In genomic region chr1:38962560-38962959, GRCh38 we compare ENCODE assay signal across 19 cellular contexts. TPM values are rescaled to one million over a fixed set of nuclear protein-coding genes. Genes with fewer than 3 reads are reported as not detected.
A peak's percentile ranks its signal among the peaks of the same experiment; 100 is the strongest.
DNase-seq lines count a peak whose midpoint lies in the region; ATAC-seq and TF ChIP-seq lines count a peak whose summit lies in the region.
"Had no signal": no experiment of that assay in that cellular context is flagged by ENCODE, and none has a peak within 500 bp of the region (broad histone marks: within the 10 kb centered on the region; RNA-seq: fewer than 3 reads in every experiment).

No MANE protein-coding gene starts in this region.

- WGBS in thyroid gland, 2 donors, result 79 to 80% methylated on average over 7 of the region's 7 CpGs

- no peak for ATAC-seq in stimulated activated naive CD8-positive, alpha-beta T cell treated with anti-CD3 and anti-CD28 coated beads, Interleukin-15, amount 100 ng/mL, for 72 hours
- ATAC-seq in GM21447 (IDR thresholded peaks at IDR 0.05; ENCODE audit: unreplicated experiment), result no peak
- ATAC-seq: activated naive CD8-positive, alpha-beta T cell treated with anti-CD3 and anti-CD28 coated beads, Interleukin-2, amount 50 U/mL, for 24 hours; sciatic nerve had no signal

- H3K9me3 Mint-ChIP-seq in stimulated activated naive CD8-positive, alpha-beta T cell treated with anti-CD3 and anti-CD28 coated beads, Interleukin-15, Interleukin-2, amounts not matched to agents 100 ng/mL and 50 ng/mL, for 24 hours, result no peaks in the 10 kb centered on the region
- H3K9me3 Mint-ChIP-seq in stimulated activated naive CD8-positive, alpha-beta T cell treated with anti-CD3 and anti-CD28 coated beads, Interleukin-15, amount 100 ng/mL, for 72 hours, result no peaks in the 10 kb centered on the region
- no peaks in the 10 kb centered on the region for H3K9me3 Mint-ChIP-seq in activated naive CD8-positive, alpha-beta T cell treated with anti-CD3 and anti-CD28 coated beads for 36 hours
- H3K9me3 Mint-ChIP-seq: activated CD4-positive, alpha-beta T cell treated with anti-CD3 and anti-CD28 coated beads, Interleukin-2, amount 10 ng/mL, durations not matched to agents 7 days and 5 days; activated naive CD8-positive, alpha-beta T cell treated with anti-CD3 and anti-CD28 coated beads, Interleukin-2, amount 50 U/mL, for 24 hours had no signal

- H3K4me3 ChIP-seq in thyroid gland (replicated peaks in 1 of 3), result no peak overlapping the region
- H3K4me3 ChIP-seq: esophagus squamous epithelium, uterus had no signal

- no peak for TF ChIP-seq POLR2A in thyroid gland (IDR thresholded peaks at IDR 0.05)

- no peaks in the 10 kb centered on the region for H3K4me1 ChIP-seq in thyroid gland
- H3K4me1 ChIP-seq: uterus had no signal

- H3K9me3 ChIP-seq in thyroid gland, result no peaks in the 10 kb centered on the region
- H3K9me3 ChIP-seq: esophagus squamous epithelium, uterus had no signal

- no peaks in the 10 kb centered on the region for H3K27me3 Mint-ChIP-seq in stimulated activated naive CD8-positive, alpha-beta T cell treated with anti-CD3 and anti-CD28 coated beads, Interleukin-15, Interleukin-2, amounts not matched to agents 100 ng/mL and 50 ng/mL, for 24 hours
- no peaks in the 10 kb centered on the region for H3K27me3 Mint-ChIP-seq in stimulated activated naive CD8-positive, alpha-beta T cell treated with anti-CD3 and anti-CD28 coated beads, Interleukin-15, amount 100 ng/mL, for 72 hours
- H3K27me3 Mint-ChIP-seq in activated naive CD8-positive, alpha-beta T cell treated with anti-CD3 and anti-CD28 coated beads for 36 hours, result no peaks in the 10 kb centered on the region
- H3K27me3 Mint-ChIP-seq: activated naive CD8-positive, alpha-beta T cell treated with anti-CD3 and anti-CD28 coated beads, Interleukin-2, amount 50 U/mL, for 24 hours had no signal

- H3K4me1 Mint-ChIP-seq in stimulated activated naive CD8-positive, alpha-beta T cell treated with anti-CD3 and anti-CD28 coated beads, Interleukin-15, Interleukin-2, amounts not matched to agents 100 ng/mL and 50 ng/mL, for 24 hours (ENCODE audit: low read depth), result no peaks in the 10 kb centered on the region
- H3K4me1 Mint-ChIP-seq in stimulated activated naive CD8-positive, alpha-beta T cell treated with anti-CD3 and anti-CD28 coated beads, Interleukin-15, amount 100 ng/mL, for 72 hours, result no peaks in the 10 kb centered on the region
- H3K4me1 Mint-ChIP-seq in activated naive CD8-positive, alpha-beta T cell treated with anti-CD3 and anti-CD28 coated beads for 36 hours, result peaks cover 6% of the 10 kb centered on the region

- no peak overlapping the region for H3K4me3 Mint-ChIP-seq in stimulated activated naive CD8-positive, alpha-beta T cell treated with anti-CD3 and anti-CD28 coated beads, Interleukin-15, Interleukin-2, amounts not matched to agents 100 ng/mL and 50 ng/mL, for 24 hours
- H3K4me3 Mint-ChIP-seq in stimulated activated naive CD8-positive, alpha-beta T cell treated with anti-CD3 and anti-CD28 coated beads, Interleukin-15, amount 100 ng/mL, for 72 hours, result no peak overlapping the region
- no peak overlapping the region for H3K4me3 Mint-ChIP-seq in activated naive CD8-positive, alpha-beta T cell treated with anti-CD3 and anti-CD28 coated beads for 36 hours
- H3K4me3 Mint-ChIP-seq: activated CD4-positive, alpha-beta T cell treated with anti-CD3 and anti-CD28 coated beads, Interleukin-2, amount 10 ng/mL, durations not matched to agents 7 days and 5 days; activated naive CD8-positive, alpha-beta T cell treated with anti-CD3 and anti-CD28 coated beads, Interleukin-2, amount 50 U/mL, for 24 hours had no signal

- intact Hi-C loops in thyroid gland (cut with DNase I), result no loop called here

- peak overlapping the region; percentile 12 for H3K27ac Mint-ChIP-seq in stimulated activated naive CD8-positive, alpha-beta T cell treated with anti-CD3 and anti-CD28 coated beads, Interleukin-15, Interleukin-2, amounts not matched to agents 100 ng/mL and 50 ng/mL, for 24 hours
- no peak overlapping the region for H3K27ac Mint-ChIP-seq in stimulated activated naive CD8-positive, alpha-beta T cell treated with anti-CD3 and anti-CD28 coated beads, Interleukin-15, amount 100 ng/mL, for 72 hours
- no peak overlapping the region for H3K27ac Mint-ChIP-seq in activated naive CD8-positive, alpha-beta T cell treated with anti-CD3 and anti-CD28 coated beads for 36 hours
- H3K27ac Mint-ChIP-seq: activated CD4-positive, alpha-beta T cell treated with anti-CD3 and anti-CD28 coated beads, Interleukin-2, amount 10 ng/mL, durations not matched to agents 7 days and 5 days; activated naive CD8-positive, alpha-beta T cell treated with anti-CD3 and anti-CD28 coated beads, Interleukin-2, amount 50 U/mL, for 24 hours had no signal

- H3K27me3 ChIP-seq in thyroid gland, result no peaks in the 10 kb centered on the region
- H3K27me3 ChIP-seq: esophagus squamous epithelium, uterus had no signal

- no peak for DNase-seq in stimulated activated naive CD8-positive, alpha-beta T cell treated with anti-CD3 and anti-CD28 coated beads, Interleukin-15, amount 100 ng/mL, for 72 hours
- DNase-seq in NOMO-1 treated with DMSO at 0.1 percent for 48 hours (lab: John Stamatoyannopoulos, UW; ENCODE audit: unreplicated experiment) (peak; percentile 46), fibroblast of peridontal ligament (ENCODE audit: extremely low read depth) (peak; percentile 24), thyroid gland (no peak), GOT3 (lab: John Stamatoyannopoulos, UW) (no peak)
- no peak for DNase-seq in activated naive CD8-positive, alpha-beta T cell treated with anti-CD3 and anti-CD28 coated beads for 36 hours
- DNase-seq: activated CD4-positive, alpha-beta T cell treated with anti-CD3 and anti-CD28 coated beads, Interleukin-2, amount 10 ng/mL, durations not matched to agents 7 days and 5 days; activated naive CD8-positive, alpha-beta T cell treated with anti-CD3 and anti-CD28 coated beads, Interleukin-2, amount 50 U/mL, for 24 hours; activated T-cell treated with anti-CD3 and anti-CD28 coated beads, Interleukin-2, amount 50 U/mL, for 48 hours; cortex of kidney; esophagus squamous epithelium; NCI-H2081; NCI-H774; Right ventricle myocardium superior; stimulated activated CD4-positive, alpha-beta T cell treated with anti-CD3 and anti-CD28 coated beads, Interleukin-4, amount 100 ng/mL, for 4 hours; uterus had no signal

- H3K36me3 Mint-ChIP-seq in stimulated activated naive CD8-positive, alpha-beta T cell treated with anti-CD3 and anti-CD28 coated beads, Interleukin-15, Interleukin-2, amounts not matched to agents 100 ng/mL and 50 ng/mL, for 24 hours (ENCODE audit: low read depth), result no peaks in the 10 kb centered on the region
- H3K36me3 Mint-ChIP-seq in activated naive CD8-positive, alpha-beta T cell treated with anti-CD3 and anti-CD28 coated beads for 36 hours, result no peaks in the 10 kb centered on the region

- TF ChIP-seq CTCF in thyroid gland (IDR thresholded peaks at IDR 0.05), result no peak

- no peak overlapping the region for H3K27ac ChIP-seq in thyroid gland
- H3K27ac ChIP-seq: uterus had no signal

- H3K36me3 ChIP-seq in thyroid gland, result no peaks in the 10 kb centered on the region
- H3K36me3 ChIP-seq: esophagus squamous epithelium, uterus had no signal

RNA-seq across cellular contexts. Expression of gene RHBDL2, which starts 20.9 kb away (rescaled TPM):
- total RNA-seq in thyroid gland, result not detected
- not detected for total RNA-seq in activated naive CD8-positive, alpha-beta T cell treated with anti-CD3 and anti-CD28 coated beads for 36 hours
- total RNA-seq: activated CD4-positive, alpha-beta T cell treated with anti-CD3 and anti-CD28 coated beads, Interleukin-2, amount 10 ng/mL, durations not matched to agents 7 days and 5 days; Right ventricle myocardium superior had no signal

RNA-seq across cellular contexts. Expression of gene AKIRIN1, which starts 28.5 kb away (rescaled TPM):
- total RNA-seq in thyroid gland, result 10 to 100 TPM; 46.8 to 64.6 (median 56.7) TPM
- 10 to 100 TPM; 68.2 to 70.7 TPM for total RNA-seq in activated naive CD8-positive, alpha-beta T cell treated with anti-CD3 and anti-CD28 coated beads for 36 hours

Comparison
In these comparisons a context has a peak if more than half of its experiments do, and no peak if none do; other contexts are left out.
1. DNase-seq: peak in NOMO-1 treated with DMSO at 0.1 percent for 48 hours (single experiment) and fibroblast of peridontal ligament (single experiment); none in stimulated activated naive CD8-positive, alpha-beta T cell treated with anti-CD3 and anti-CD28 coated beads, Interleukin-15, amount 100 ng/mL, for 72 hours (0 of 2), thyroid gland (0 of 2), activated naive CD8-positive, alpha-beta T cell treated with anti-CD3 and anti-CD28 coated beads for 36 hours (single experiment) and GOT3 (single experiment).